ENCODE assay signal across 24 cellular contexts in genomic region chr20:3801846-3802245, GRCh38. TPM values are rescaled to one million over a fixed set of nuclear protein-coding genes. Genes with fewer than 3 reads are reported as not detected.
DNase-seq lines count a peak whose midpoint lies in the region; ATAC-seq and TF ChIP-seq lines count a peak whose summit lies in the region.
"Had no signal": no experiment of that assay in that cellular context is flagged by ENCODE, and none has a peak within 500 bp of the region (broad histone marks: within the 10 kb centered on the region; RNA-seq: fewer than 3 reads in every experiment).

No MANE protein-coding gene starts in this region.

- peaks cover 37% of the 10 kb centered on the region for H3K4me1 Mint-ChIP-seq in activated T-helper 17 cell treated with anti-CD3 and anti-CD28 coated beads, Interleukin-2, amount 50 U/mL, for 72 hours

- TF ChIP-seq POLR2A in prostate gland (IDR thresholded peaks at IDR 0.05): no peak

- no peak overlapping the region for H3K4me3 ChIP-seq in lower lobe of right lung
- no peak overlapping the region for H3K4me3 ChIP-seq in upper lobe of right lung
- no peak overlapping the region for H3K4me3 ChIP-seq in prostate gland
- H3K4me3 ChIP-seq: coronary artery, lung, pancreas, sigmoid colon had no signal

- H3K9me3 ChIP-seq in lower lobe of right lung (no peaks in the 10 kb centered on the region), upper lobe of right lung (no peaks in the 10 kb centered on the region), prostate gland (no peaks in the 10 kb centered on the region)
- H3K9me3 ChIP-seq: Caco-2, pancreas, sigmoid colon had no signal

- no peaks in the 10 kb centered on the region for H3K9me3 Mint-ChIP-seq in activated T-helper 17 cell treated with anti-CD3 and anti-CD28 coated beads, Interleukin-2, amount 50 U/mL, for 72 hours
- H3K9me3 Mint-ChIP-seq: activated T-cell treated with anti-CD3 and anti-CD28 coated beads, Interleukin-2, amount 50 U/mL, for 72 hours had no signal

- intact Hi-C loops in Right ventricle myocardium inferior (cut with DNase I): no loop called here
- intact Hi-C loops in cardiac septum (cut with DNase I): no loop called here
- intact Hi-C loops in lower lobe of right lung (cut with DNase I): no loop called here
- intact Hi-C loops in upper lobe of right lung (cut with DNase I): no loop called here
- intact Hi-C loops in prostate gland (cut with DNase I): no loop called here

- no peak for ATAC-seq in Right ventricle myocardium inferior
- no peak for ATAC-seq in activated T-helper 17 cell treated with anti-CD3 and anti-CD28 coated beads, Interleukin-2, amount 50 U/mL, for 72 hours (replicated peaks)
- ATAC-seq in lower lobe of right lung: peak; percentile 17 to 19
- peak; percentile 44 for ATAC-seq in upper lobe of right lung
- no peak for ATAC-seq in omental fat pad (ENCODE audit: low FRiP score)
- ATAC-seq: Panc1, pancreas had no signal

- H3K4me1 ChIP-seq in lower lobe of right lung (peaks cover 100% of the 10 kb centered on the region), upper lobe of right lung (peaks cover 93% of the 10 kb centered on the region), prostate gland (replicated peaks) (peaks cover under 1% of the 10 kb centered on the region)

- no peak for TF ChIP-seq CTCF in lower lobe of right lung (IDR thresholded peaks at IDR 0.05)
- TF ChIP-seq CTCF in upper lobe of right lung (IDR thresholded peaks at IDR 0.05): no peak
- no peak for TF ChIP-seq CTCF in omental fat pad (IDR thresholded peaks at IDR 0.05)
- TF ChIP-seq CTCF in prostate gland (IDR thresholded peaks at IDR 0.05): no peak

- DNase-seq in Right ventricle myocardium inferior (ENCODE audit: missing footprints): peak; percentile 65
- DNase-seq in cardiac septum (ENCODE audit: low spot score): no peak
- DNase-seq in lower lobe of right lung: peak; percentile 66
- DNase-seq in upper lobe of right lung: no peak
- DNase-seq in omental fat pad (ENCODE audit: low spot score): no peak
- no peak for DNase-seq in NCI-H748 treated with DMSO at 0.1 percent for 48 hours (lab: John Stamatoyannopoulos, UW)
- no peak for DNase-seq in prostate gland (ENCODE audit: low spot score)
- DNase-seq: activated CD4-positive, alpha-beta T cell treated with anti-CD3 and anti-CD28 coated beads, Interleukin-2, amount 50 U/mL, for 48 hours; activated T-cell treated with anti-CD3 and anti-CD28 coated beads, Interleukin-2, amount 50 U/mL, for 72 hours; Caco-2; NCI-H2029; NCI-H446 treated with DMSO at 0.1 percent for 48 hours; NK-92 treated with Interleukin-12 subunit alpha and Interleukin-12 subunit beta, amount 100 ng/mL, for 24 hours; sigmoid colon; WERI-Rb-1 had no signal

- H3K27ac Mint-ChIP-seq in activated T-helper 17 cell treated with anti-CD3 and anti-CD28 coated beads, Interleukin-2, amount 50 U/mL, for 72 hours: peak overlapping the region; percentile 98

- H3K36me3 ChIP-seq in lower lobe of right lung (peaks cover 82% of the 10 kb centered on the region), upper lobe of right lung (peaks cover 82% of the 10 kb centered on the region), prostate gland (no peaks in the 10 kb centered on the region)
- H3K36me3 ChIP-seq: pancreas had no signal

- H3K4me3 Mint-ChIP-seq in activated T-helper 17 cell treated with anti-CD3 and anti-CD28 coated beads, Interleukin-2, amount 50 U/mL, for 72 hours: no peak overlapping the region
- H3K4me3 Mint-ChIP-seq: activated naive CD8-positive, alpha-beta T cell; activated T-cell treated with anti-CD3 and anti-CD28 coated beads, Interleukin-2, amount 50 U/mL, for 72 hours had no signal

- peaks cover 98% of the 10 kb centered on the region for H3K36me3 Mint-ChIP-seq in activated T-helper 17 cell treated with anti-CD3 and anti-CD28 coated beads, Interleukin-2, amount 50 U/mL, for 72 hours (ENCODE audit: low read depth)

- H3K27me3 ChIP-seq in lower lobe of right lung (ENCODE audit: low read depth): no peaks in the 10 kb centered on the region
- H3K27me3 ChIP-seq in upper lobe of right lung: no peaks in the 10 kb centered on the region
- no peaks in the 10 kb centered on the region for H3K27me3 ChIP-seq in prostate gland (replicated peaks; ENCODE audit: insufficient read depth)
- H3K27me3 ChIP-seq: pancreas, sigmoid colon had no signal

- peak overlapping the region; percentile 83 for H3K27ac ChIP-seq in lower lobe of right lung
- H3K27ac ChIP-seq in upper lobe of right lung: peak overlapping the region; percentile 96
- H3K27ac ChIP-seq in prostate gland: no peak overlapping the region
- H3K27ac ChIP-seq: KMS-11, pancreas, WERI-Rb-1 had no signal

- H3K27me3 Mint-ChIP-seq in activated T-helper 17 cell treated with anti-CD3 and anti-CD28 coated beads, Interleukin-2, amount 50 U/mL, for 72 hours: no peaks in the 10 kb centered on the region
- H3K27me3 Mint-ChIP-seq: activated naive CD8-positive, alpha-beta T cell had no signal

- WGBS in prostate gland: 94% methylated on average over 13 of the region's 13 CpGs

RNA-seq across cellular contexts. Expression of gene CDC25B, which starts 5.7 kb away (rescaled TPM):
- total RNA-seq in Right ventricle myocardium inferior: 10.1 TPM
- 9.4 TPM for total RNA-seq in cardiac septum
- 100 to 1,000 TPM in 1 of 2 donors, 10 to 100 TPM in 1; 86.7 to 117 TPM for total RNA-seq in activated T-helper 17 cell treated with anti-CD3 and anti-CD28 coated beads, Interleukin-2, amount 50 U/mL, for 72 hours
- 97.7 TPM for total RNA-seq in lower lobe of right lung
- 136 TPM for total RNA-seq in upper lobe of right lung
- total RNA-seq in omental fat pad: 10 to 100 TPM; 11.7 to 44.3 (median 25.6) TPM
- total RNA-seq in prostate gland: 10 to 100 TPM in 1 of 2 donors, 1 to 10 TPM in 1; 8.7 to 25.6 TPM

RNA-seq across cellular contexts. Expression of gene CENPB, which starts 15.3 kb away (rescaled TPM):
- total RNA-seq in Right ventricle myocardium inferior (68.2 TPM), cardiac septum (79.8 TPM), lower lobe of right lung (76.2 TPM), upper lobe of right lung (94.6 TPM), omental fat pad (10 to 100 TPM; 52.2 to 98.4 (median 76.8) TPM), prostate gland (10 to 100 TPM; 76.6 to 86.9 TPM)
- total RNA-seq in activated T-helper 17 cell treated with anti-CD3 and anti-CD28 coated beads, Interleukin-2, amount 50 U/mL, for 72 hours: 10 to 100 TPM; 42.3 to 82.1 TPM

RNA-seq across cellular contexts. Expression of gene AP5S1, which starts 18.5 kb away (rescaled TPM):
- total RNA-seq in Right ventricle myocardium inferior: 9.8 TPM
- total RNA-seq in cardiac septum: 12.5 TPM
- total RNA-seq in activated T-helper 17 cell treated with anti-CD3 and anti-CD28 coated beads, Interleukin-2, amount 50 U/mL, for 72 hours: 10 to 100 TPM; 10.8 to 14.8 TPM
- 11.1 TPM for total RNA-seq in lower lobe of right lung
- 13.1 TPM for total RNA-seq in upper lobe of right lung
- 10 to 100 TPM; 10.9 to 19.2 (median 11.4) TPM for total RNA-seq in omental fat pad
- 10 to 100 TPM; 21.1 to 28.0 TPM for total RNA-seq in prostate gland

RNA-seq across cellular contexts. Expression of gene SPEF1, which starts 20.6 kb away (rescaled TPM):
- total RNA-seq in Right ventricle myocardium inferior (0.14 TPM), cardiac septum (not detected), lower lobe of right lung (3.9 TPM), upper lobe of right lung (0.46 TPM), omental fat pad (under 1 TPM in 1 of 4 donors, not detected in 3; 0.56 TPM), prostate gland (1 to 10 TPM in 1 of 2 donors, not detected in 1; 1.6 TPM)
- under 1 TPM; 0.24 TPM for total RNA-seq in activated T-helper 17 cell treated with anti-CD3 and anti-CD28 coated beads, Interleukin-2, amount 50 U/mL, for 72 hours
- total RNA-seq: Caco-2, Daoy, H4 had no signal

RNA-seq across cellular contexts. Expression of gene ADISSP, which starts 34.3 kb away (rescaled TPM):
- 14.6 TPM for total RNA-seq in Right ventricle myocardium inferior
- 9.9 TPM for total RNA-seq in cardiac septum
- 10 to 100 TPM; 40.7 to 66.0 TPM for total RNA-seq in activated T-helper 17 cell treated with anti-CD3 and anti-CD28 coated beads, Interleukin-2, amount 50 U/mL, for 72 hours
- 33.2 TPM for total RNA-seq in lower lobe of right lung
- 23.3 TPM for total RNA-seq in upper lobe of right lung
- 10 to 100 TPM; 19.7 to 32.3 (median 30.3) TPM for total RNA-seq in omental fat pad
- 10 to 100 TPM; 11.8 to 14.6 TPM for total RNA-seq in prostate gland

Comparison
In these comparisons a context has a peak if more than half of its experiments do, and no peak if none do; other contexts are left out.
1. DNase-seq: peak in Right ventricle myocardium inferior (single experiment) and lower lobe of right lung (single experiment); none in cardiac septum (single experiment), upper lobe of right lung (single experiment), omental fat pad (single experiment), NCI-H748 treated with DMSO at 0.1 percent for 48 hours (single experiment) and prostate gland (single experiment).
2. ATAC-seq: peak in lower lobe of right lung (2 of 2) and upper lobe of right lung (single experiment); none in Right ventricle myocardium inferior (single experiment), activated T-helper 17 cell treated with anti-CD3 and anti-CD28 coated beads, Interleukin-2, amount 50 U/mL, for 72 hours (single experiment) and omental fat pad (single experiment).
3. H3K27ac ChIP-seq: peak in lower lobe of right lung (single experiment) and upper lobe of right lung (single experiment); none in prostate gland (0 of 2).